Comparison of ENCODE assay signal across 8 cellular contexts in the genomic region with DNA sequence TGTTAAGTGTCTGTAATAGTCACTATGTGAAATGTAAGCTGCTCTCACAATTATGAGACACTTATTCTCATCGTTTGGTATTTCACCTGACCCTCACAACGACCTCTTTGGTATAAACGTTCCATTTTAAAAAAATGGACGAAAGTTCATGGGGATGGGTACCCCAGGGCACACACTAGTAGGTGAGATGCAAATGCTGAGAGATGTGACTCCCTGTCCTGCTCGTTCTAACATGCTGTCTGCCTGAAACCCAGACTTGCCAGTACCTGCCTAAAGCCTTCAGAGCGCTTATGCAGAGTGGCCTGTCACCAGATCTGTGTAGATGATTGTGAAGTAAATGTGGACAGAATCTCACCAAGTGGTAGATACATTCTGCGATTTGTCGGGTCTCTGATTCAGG. TPM values are rescaled to one million over a fixed set of nuclear protein-coding genes. Genes with fewer than 3 reads are reported as not detected.
DNase-seq lines count a peak whose midpoint lies in the region; ATAC-seq and TF ChIP-seq lines count a peak whose summit lies in the region.
"Not testable (repeated sequence)": the region's sequence is repeated elsewhere in the genome, so short reads cannot be mapped to it uniquely, and the experiment has no call there.

No MANE protein-coding gene starts in this region.

- H2AFZ ChIP-seq in trophoblast cell (ENCODE audit: insufficient read depth, low read length, poor library complexity) = not testable (repeated sequence)

- WGBS in trophoblast cell (ENCODE audit: extremely low coverage, insufficient coverage, insufficient read length) = no CpG with 5 or more reads among the region's 8 CpGs

- CTCF ChIA-PET in A673 (lab: Charles Lee); activated CD4-positive, alpha-beta T cell treated with anti-CD3 and anti-CD28 coated beads, Interleukin-2, amount 10 ng/mL, durations not matched to agents 7 days and 5 days (lab: Charles Lee): not testable (repeated sequence)

- H3K14ac ChIP-seq in trophoblast cell (ENCODE audit: low read length) = not testable (repeated sequence)

- POLR2A ChIA-PET in A673 (lab: Charles Lee; ENCODE audit: low non-redundant PET); activated CD4-positive, alpha-beta T cell treated with anti-CD3 and anti-CD28 coated beads, Interleukin-2, amount 10 ng/mL, durations not matched to agents 7 days and 5 days (lab: Charles Lee): not testable (repeated sequence)

- H3K4me3 Mint-ChIP-seq in activated CD4-positive, alpha-beta T cell treated with anti-CD3 and anti-CD28 coated beads, Interleukin-2, amount 10 ng/mL, durations not matched to agents 7 days and 5 days = peak overlapping the region; percentile 84

- H3K4me1 ChIP-seq in A673 (ENCODE audit: insufficient read depth, low read length, poor library complexity, severe bottlenecking); trophoblast cell (ENCODE audit: control insufficient read depth in 1 of 2, insufficient read depth in 2 of 2, low read length in 2 of 2): not testable (repeated sequence)

- ATAC-seq in GM18870 (IDR thresholded peaks at IDR 0.05; ENCODE audit: unreplicated experiment) (peak; percentile 13), HG02610 (IDR thresholded peaks at IDR 0.05; ENCODE audit: unreplicated experiment) (peak; percentile 19)

- DNase-seq in A673 (ENCODE audit: low spot score); HL-60 (ENCODE audit: low read depth in 1 of 2, low spot score in 1 of 2); activated CD4-positive, alpha-beta T cell treated with anti-CD3 and anti-CD28 coated beads, Interleukin-2, amount 10 ng/mL, durations not matched to agents 7 days and 5 days; dorsolateral prefrontal cortex; trophoblast cell: not testable (repeated sequence)
- peak; percentile 1 for DNase-seq in inferior parietal cortex (ENCODE audit: extremely low spot score)

- not testable (repeated sequence) for H3K27me3 Mint-ChIP-seq in activated CD4-positive, alpha-beta T cell treated with anti-CD3 and anti-CD28 coated beads, Interleukin-2, amount 10 ng/mL, durations not matched to agents 7 days and 5 days

- not testable (repeated sequence) for H3K79me1 ChIP-seq in trophoblast cell (ENCODE audit: low read length)

- intact Hi-C loops in A673 (cut with micrococcal nuclease; ENCODE audit: unreplicated experiment); dorsolateral prefrontal cortex (cut with DNase I): not testable (repeated sequence)

- H3K4me3 ChIP-seq in A673 (ENCODE audit: low read depth, low read length, poor library complexity, severe bottlenecking) (peak overlapping the region; percentile 51), HL-60 (replicated peaks; ENCODE audit: insufficient read depth, low read length) (peak overlapping the region; percentile 52), dorsolateral prefrontal cortex (peak overlapping the region; percentile 44 to 76 (median 65))
- not testable (repeated sequence) for H3K4me3 ChIP-seq in trophoblast cell (ENCODE audit: low read depth, low read length)

- H2BK120ac ChIP-seq in trophoblast cell (ENCODE audit: insufficient read depth, low read length, poor library complexity) = not testable (repeated sequence)

- H3K9me3 ChIP-seq in A673 (ENCODE audit: low read depth, low read length, poor library complexity, severe bottlenecking); trophoblast cell (ENCODE audit: insufficient read depth, low read depth, low read length): not testable (repeated sequence)

- H3K4ac ChIP-seq in trophoblast cell (ENCODE audit: low read depth, low read length) = not testable (repeated sequence)

- H3K23ac ChIP-seq in trophoblast cell (ENCODE audit: low read length) = not testable (repeated sequence)

- TF ChIP-seq CTCF in A673 (conservative IDR thresholded peaks at IDR 0.05; ENCODE audit: low read depth, low read length); HL-60 (IDR thresholded peaks at IDR 0.05; ENCODE audit: insufficient read depth, low read length); dorsolateral prefrontal cortex (IDR thresholded peaks at IDR 0.05 in 54 of 56, conservative IDR thresholded peaks at IDR 0.05 in 2 of 56; ENCODE audit: low read depth in 1 of 56, partially characterized antibody in 56 of 56): not testable (repeated sequence)

- BruUV-seq in A673 (replicated peaks; lab: Mats Ljungman, UMichigan) = TSS peak; percentile 58

- H4K8ac ChIP-seq in trophoblast cell (ENCODE audit: low read depth, low read length) = not testable (repeated sequence)

- not testable (repeated sequence) for H3K36me3 ChIP-seq in A673 (ENCODE audit: insufficient read depth, low read length, poor library complexity, severe bottlenecking); trophoblast cell (ENCODE audit: control insufficient read depth in 1 of 2, insufficient read depth in 2 of 2, low read length in 2 of 2)

- not testable (repeated sequence) for H3K9ac ChIP-seq in trophoblast cell (ENCODE audit: low read length)

- H2BK5ac ChIP-seq in trophoblast cell (ENCODE audit: low read depth, low read length, poor library complexity) = not testable (repeated sequence)

- not testable (repeated sequence) for H3K79me2 ChIP-seq in trophoblast cell (ENCODE audit: control insufficient read depth, insufficient read depth, low read length, poor library complexity)

- H3K27ac ChIP-seq in A673 (ENCODE audit: low read depth, low read length, poor library complexity, severe bottlenecking); trophoblast cell (ENCODE audit: low read depth, low read length): not testable (repeated sequence)
- H3K27ac ChIP-seq in HL-60 (replicated peaks) (peak overlapping the region; percentile 55; the same call in 1 of the 2 replicates), dorsolateral prefrontal cortex (peak overlapping the region in 28 of 59 donors; percentile 3 to 78 (median 60))

- not testable (repeated sequence) for H4K91ac ChIP-seq in trophoblast cell (ENCODE audit: low read depth, low read length)

- not testable (repeated sequence) for H3K27me3 ChIP-seq in A673 (replicated peaks; ENCODE audit: insufficient read depth, low read depth, low read length, poor library complexity); HL-60 (ENCODE audit: insufficient read depth, poor library complexity, severe bottlenecking); dorsolateral prefrontal cortex; trophoblast cell (ENCODE audit: insufficient read depth, low read length)

- H3K36me3 Mint-ChIP-seq in activated CD4-positive, alpha-beta T cell treated with anti-CD3 and anti-CD28 coated beads, Interleukin-2, amount 10 ng/mL, durations not matched to agents 7 days and 5 days (ENCODE audit: low read depth) = not testable (repeated sequence)

- not testable (repeated sequence) for H2AK5ac ChIP-seq in trophoblast cell (ENCODE audit: low read length)

- not testable (repeated sequence) for H3K18ac ChIP-seq in trophoblast cell (ENCODE audit: low read length)

- H2BK12ac ChIP-seq in trophoblast cell (ENCODE audit: low read length) = not testable (repeated sequence)

- not testable (repeated sequence) for H3K9me3 Mint-ChIP-seq in activated CD4-positive, alpha-beta T cell treated with anti-CD3 and anti-CD28 coated beads, Interleukin-2, amount 10 ng/mL, durations not matched to agents 7 days and 5 days

- not testable (repeated sequence) for H4K12ac ChIP-seq in trophoblast cell (ENCODE audit: low read depth, low read length)

- H3K4me2 ChIP-seq in trophoblast cell (ENCODE audit: low read length) = peak overlapping the region; percentile 63

- not testable (repeated sequence) for H3K4me1 Mint-ChIP-seq in activated CD4-positive, alpha-beta T cell treated with anti-CD3 and anti-CD28 coated beads, Interleukin-2, amount 10 ng/mL, durations not matched to agents 7 days and 5 days

- H3K27ac Mint-ChIP-seq in activated CD4-positive, alpha-beta T cell treated with anti-CD3 and anti-CD28 coated beads, Interleukin-2, amount 10 ng/mL, durations not matched to agents 7 days and 5 days = not testable (repeated sequence)

RNA-seq across cellular contexts. Expression of a gene that starts 0.6 kb away (rescaled TPM):
- total RNA-seq in A673 (2021) (3.5 and 5.0 TPM in 2 replicates), dorsolateral prefrontal cortex (10 to 100 TPM in 68 of 120 experiments, 1 to 10 TPM in 52; 4.8 to 18.5 (median 10.2) TPM)
- total RNA-seq in activated CD4-positive, alpha-beta T cell treated with anti-CD3 and anti-CD28 coated beads, Interleukin-2, amount 10 ng/mL, durations not matched to agents 7 days and 5 days = 1 to 10 TPM; 4.3 to 4.6 TPM
- 1.7 and 2.0 TPM in 2 replicates for polyA plus RNA-seq in trophoblast cell (2013)
